ENCODE assay signal across 24 cellular contexts in genomic region chr5:124328201-124328600, GRCh38.
"Had no signal": no experiment of that assay in that cellular context is flagged by ENCODE, and none has a peak within 500 bp of the region (broad histone marks: within the 10 kb centered on the region; RNA-seq: fewer than 3 reads in every experiment).

No MANE protein-coding gene starts in this region.

- H3K27me3 Mint-ChIP-seq: progenitor cell of endocrine pancreas; stimulated activated naive CD8-positive, alpha-beta T cell treated with anti-CD3 and anti-CD28 coated beads, Interleukin-15, Interleukin-2, amounts not matched to agents 100 ng/mL and 50 ng/mL, for 24 hours had no signal

- ATAC-seq: natural killer cell; psoas muscle; right cardiac atrium; right lobe of liver; stimulated activated effector memory CD8-positive, alpha-beta T cell treated with anti-CD3 and anti-CD28 coated beads, Interleukin-12 subunit alpha, Interleukin-12 subunit beta, amount 100 ng/mL, for 72 hours; stimulated activated naive B cell treated with anti-CD40 and anti-IgM and Interleukin-4, amounts not matched to agents 10 μg/mL and 1 μg/mL and 100 μg/mL, for 72 hours had no signal

- H3K27ac Mint-ChIP-seq: natural killer cell; nephron; progenitor cell of endocrine pancreas; stimulated activated effector memory CD8-positive, alpha-beta T cell treated with anti-CD3 and anti-CD28 coated beads, Interleukin-12 subunit alpha, Interleukin-12 subunit beta, amount 100 ng/mL, for 72 hours; stimulated activated naive CD8-positive, alpha-beta T cell treated with anti-CD3 and anti-CD28 coated beads, Interleukin-15, Interleukin-2, amounts not matched to agents 100 ng/mL and 50 ng/mL, for 24 hours had no signal

- H3K4me3 Mint-ChIP-seq: natural killer cell; nephron; neural crest cell; stimulated activated effector memory CD8-positive, alpha-beta T cell treated with anti-CD3 and anti-CD28 coated beads, Interleukin-12 subunit alpha, Interleukin-12 subunit beta, amount 100 ng/mL, for 72 hours; stimulated activated naive B cell treated with anti-CD40 and anti-IgM and Interleukin-4, amounts not matched to agents 10 μg/mL and 1 μg/mL and 100 μg/mL, for 72 hours; stimulated activated naive CD8-positive, alpha-beta T cell treated with anti-CD3 and anti-CD28 coated beads, Interleukin-15, Interleukin-2, amounts not matched to agents 100 ng/mL and 50 ng/mL, for 24 hours had no signal

- H3K36me3 Mint-ChIP-seq: natural killer cell; stimulated activated effector memory CD8-positive, alpha-beta T cell treated with anti-CD3 and anti-CD28 coated beads, Interleukin-12 subunit alpha, Interleukin-12 subunit beta, amount 100 ng/mL, for 72 hours; stimulated activated naive B cell treated with anti-CD40 and anti-IgM and Interleukin-4, amounts not matched to agents 10 μg/mL and 1 μg/mL and 100 μg/mL, for 72 hours had no signal

- DNase-seq: natural killer cell; occipital lobe; ovary; posterior cingulate gyrus; psoas muscle; right cardiac atrium; right lobe of liver; sigmoid colon; small intestine; stimulated activated CD4-positive, alpha-beta T cell treated with anti-CD3 and anti-CD28 coated beads, Interleukin-15, amount 100 ng/mL, for 24 hours; stimulated activated CD4-positive, alpha-beta T cell treated with anti-CD3 and anti-CD28 coated beads, Interleukin-2, amount 100 ng/mL, for 24 hours; stimulated activated CD4-positive, alpha-beta T cell treated with anti-CD3 and anti-CD28 coated beads, Interleukin-2, amount 100 ng/mL, for 48 hours; stimulated activated CD4-positive, alpha-beta T cell treated with anti-CD3 and anti-CD28 coated beads, Interleukin-4, amount 100 ng/mL, for 24 hours; stimulated activated naive B cell treated with anti-CD40 and anti-IgM and Interleukin-4, amounts not matched to agents 10 μg/mL and 1 μg/mL and 100 μg/mL, for 72 hours; stimulated activated naive CD4-positive, alpha-beta T cell treated with Interleukin-2 at 50 U/mL for 16 hours; stomach; thyroid gland; trophoblast cell; upper lobe of left lung had no signal

- H3K4me1 Mint-ChIP-seq: natural killer cell; nephron; stimulated activated effector memory CD8-positive, alpha-beta T cell treated with anti-CD3 and anti-CD28 coated beads, Interleukin-12 subunit alpha, Interleukin-12 subunit beta, amount 100 ng/mL, for 72 hours; stimulated activated naive B cell treated with anti-CD40 and anti-IgM and Interleukin-4, amounts not matched to agents 10 μg/mL and 1 μg/mL and 100 μg/mL, for 72 hours had no signal
